ENCODE assay signal across 9 cellular contexts in genomic region chr12:117151195-117152031, GRCh38. TPM values are rescaled to one million over a fixed set of nuclear protein-coding genes. Genes with fewer than 3 reads are reported as not detected.
DNase-seq lines count a peak whose midpoint lies in the region; ATAC-seq and TF ChIP-seq lines count a peak whose summit lies in the region.
"Had no signal": no experiment of that assay in that cellular context is flagged by ENCODE, and none has a peak within 500 bp of the region (broad histone marks: within the 10 kb centered on the region; RNA-seq: fewer than 3 reads in every experiment).

No MANE protein-coding gene starts in this region.

- H3K4me1 Mint-ChIP-seq in activated B cell treated with CpG ODN at 0.5 μM for 24 hours, result peaks cover 17% of the 10 kb centered on the region
- peaks cover 8% of the 10 kb centered on the region for H3K4me1 Mint-ChIP-seq in glutamatergic neuron (ENCODE audit: low read depth, unreplicated experiment)

- CTCF ChIA-PET in HCT116 (lab: Charles Lee), result no interaction called here
- CTCF ChIA-PET in activated B cell treated with CpG ODN at 0.5 μM for 24 hours (lab: Charles Lee), result no interaction called here

- H3K79me2 ChIP-seq in HCT116 (ENCODE audit: insufficient read depth, low read length), result no peaks in the 10 kb centered on the region

- BruUV-seq in HCT116 (replicated peaks; lab: Mats Ljungman, UMichigan), result no TSS peak

- TF ChIP-seq POLR2A in HCT116 (IDR thresholded peaks at IDR 0.05; ENCODE audit: borderline replicate concordance, extremely low read depth, insufficient read depth, insufficient read length) (no peak), prostate gland (IDR thresholded peaks at IDR 0.05) (no peak)

- peaks cover 0 to 77% (median 50%) of the 10 kb centered on the region in 11 experiments; a peak in 20 of 22 replicates for H4K20me1 ChIP-seq in BLaER1 treated with 17β-estradiol and CSF1 and Interleukin-3, amounts not matched to agents 10 nM and 100 nM
- no peaks in the 10 kb centered on the region for H4K20me1 ChIP-seq in HCT116 (ENCODE audit: insufficient read depth)

- POLR2A ChIA-PET in HCT116 (lab: Charles Lee), result no interaction called here
- POLR2A ChIA-PET in activated B cell treated with CpG ODN at 0.5 μM for 24 hours (lab: Charles Lee), result no interaction called here

- no peaks in the 10 kb centered on the region for H3K9me2 ChIP-seq in HCT116 (ENCODE audit: insufficient read depth)

- H3K36me3 Mint-ChIP-seq in activated B cell treated with CpG ODN at 0.5 μM for 24 hours (ENCODE audit: low read depth) (peaks cover 85% of the 10 kb centered on the region), glutamatergic neuron (ENCODE audit: unreplicated experiment) (no peaks in the 10 kb centered on the region)

- peaks cover 42 to 58% (median 53%) of the 10 kb centered on the region in 10 experiments for H3K4me1 ChIP-seq in BLaER1 treated with 17β-estradiol and CSF1 and Interleukin-3, amounts not matched to agents 10 nM and 100 nM
- H3K4me1 ChIP-seq in HCT116 (ENCODE audit: control insufficient read depth in 1 of 2, insufficient read depth in 2 of 2, low read length in 2 of 2) (no peaks in the 10 kb centered on the region; a peak in 1 of 4 replicates), prostate gland (replicated peaks) (no peaks in the 10 kb centered on the region)

- TF ChIP-seq CTCF in HCT116 (IDR thresholded peaks at IDR 0.05 in 2 of 3, conservative IDR thresholded peaks at IDR 0.05 in 1 of 3; ENCODE audit: borderline replicate concordance in 1 of 3, insufficient read depth in 1 of 3, low read depth in 2 of 3, low read length in 2 of 3) (peak; percentile 23 to 67 (median 58); a peak in 4 of 6 replicates), activated B cell treated with CpG ODN at 0.5 μM for 24 hours (IDR thresholded peaks at IDR 0.05) (no peak), glutamatergic neuron (IDR thresholded peaks at IDR 0.05; ENCODE audit: partially characterized antibody, unreplicated experiment) (peak; percentile 79), prostate gland (IDR thresholded peaks at IDR 0.05) (peak in 3 of 4 experiments; percentile 43 to 48 (median 45))

- no peaks in the 10 kb centered on the region for H3K9me3 ChIP-seq in BLaER1 treated with 17β-estradiol and CSF1 and Interleukin-3, amounts not matched to agents 10 nM and 100 nM (replicated peaks in 1 of 11)
- H3K9me3 ChIP-seq in HCT116 (ENCODE audit: control insufficient read depth in 1 of 2, insufficient read depth in 1 of 2, low read depth in 1 of 2, low read length in 2 of 2), result no peaks in the 10 kb centered on the region
- no peaks in the 10 kb centered on the region for H3K9me3 ChIP-seq in prostate gland

- 0 out of 2 replicates have a peak, but pooled peaks have one; percentile 18 for TF ChIP-seq RAD21 in HCT116 (IDR thresholded peaks at IDR 0.05; ENCODE audit: low read depth)

- intact Hi-C loops in HCT116 (cut with micrococcal nuclease), result loop anchor here (10.0 kb wide), 1 partner anchor 447 kb away; no protein-coding TSS in a partner anchor
- intact Hi-C loops in activated B cell treated with CpG ODN at 0.5 μM for 24 hours (cut with micrococcal nuclease), result loop anchor here (1.0 kb wide), 1 partner anchor 448 kb away; no protein-coding TSS in a partner anchor
- intact Hi-C loops in prostate gland (cut with DNase I), result no loop called here

- H3K4me3 Mint-ChIP-seq in activated B cell treated with CpG ODN at 0.5 μM for 24 hours (no peak overlapping the region), glutamatergic neuron (ENCODE audit: unreplicated experiment) (no peak overlapping the region)

- H3K27ac Mint-ChIP-seq in activated B cell treated with CpG ODN at 0.5 μM for 24 hours (peak overlapping the region; percentile 46), glutamatergic neuron (ENCODE audit: unreplicated experiment) (no peak overlapping the region)

- RAD21 ChIA-PET in HCT116 (lab: Charles Lee; ENCODE audit: low non-redundant PET in 1 of 2, low total read pairs in 2 of 2, uncharacterized antibody in 2 of 2, unreplicated experiment in 2 of 2), result no interaction called here

- no peak overlapping the region for H3K4me3 ChIP-seq in BLaER1 treated with 17β-estradiol and CSF1 and Interleukin-3, amounts not matched to agents 10 nM and 100 nM
- no peak overlapping the region for H3K4me3 ChIP-seq in HCT116 (replicated peaks in 1 of 2; ENCODE audit: low read depth in 1 of 2, low read length in 2 of 2)
- H3K4me3 ChIP-seq in prostate gland, result no peak overlapping the region

- no peak overlapping the region for H3K9ac ChIP-seq in BLaER1 treated with 17β-estradiol and CSF1 and Interleukin-3, amounts not matched to agents 10 nM and 100 nM
- H3K9ac ChIP-seq in HCT116 (ENCODE audit: low read length), result no peak overlapping the region

- ATAC-seq in HCT116 (peak; percentile 47), activated B cell treated with CpG ODN at 0.5 μM for 24 hours (ENCODE audit: low read depth) (no peak), HG03439 (IDR thresholded peaks at IDR 0.05; ENCODE audit: unreplicated experiment) (no peak), GM21619 (IDR thresholded peaks at IDR 0.05; ENCODE audit: unreplicated experiment) (no peak)

- DNase-seq in HCT116 (ENCODE audit: low read depth, low spot score) (peak; percentile 35), activated B cell treated with CpG ODN at 0.5 μM for 24 hours (no peak), glutamatergic neuron (peak; percentile 88), prostate gland (ENCODE audit: low spot score) (peak; percentile 30), SIG-M5 (lab: John Stamatoyannopoulos, UW) (no peak)

- no peak overlapping the region for H3K27ac ChIP-seq in BLaER1 treated with 17β-estradiol and CSF1 and Interleukin-3, amounts not matched to agents 10 nM and 100 nM
- H3K27ac ChIP-seq in HCT116 (ENCODE audit: low read depth, low read length), result no peak overlapping the region
- no peak overlapping the region for H3K27ac ChIP-seq in prostate gland

- no peaks in the 10 kb centered on the region for H3K27me3 ChIP-seq in BLaER1 treated with 17β-estradiol and CSF1 and Interleukin-3, amounts not matched to agents 10 nM and 100 nM
- H3K27me3 ChIP-seq in HCT116 (ENCODE audit: insufficient read depth, low read length), result no peaks in the 10 kb centered on the region
- no peaks in the 10 kb centered on the region for H3K27me3 ChIP-seq in prostate gland (replicated peaks; ENCODE audit: insufficient read depth)

- H3K36me3 ChIP-seq in BLaER1 treated with 17β-estradiol and CSF1 and Interleukin-3, amounts not matched to agents 10 nM and 100 nM, result peaks cover 53 to 96% (median 82%) of the 10 kb centered on the region in 11 experiments
- H3K36me3 ChIP-seq in HCT116 (ENCODE audit: control insufficient read depth in 1 of 2, insufficient read depth in 2 of 2, low read length in 2 of 2) (peaks cover 21 to 45% of the 10 kb centered on the region in 2 experiments; a peak in 3 of 4 replicates), prostate gland (peaks cover 0 to 7% of the 10 kb centered on the region in 2 donors)

- no peak overlapping the region for H2AFZ ChIP-seq in HCT116 (ENCODE audit: low read depth, low read length, poor library complexity, severe bottlenecking)

- H3K9me3 Mint-ChIP-seq in activated B cell treated with CpG ODN at 0.5 μM for 24 hours, result no peaks in the 10 kb centered on the region
- H3K9me3 Mint-ChIP-seq in glutamatergic neuron (ENCODE audit: unreplicated experiment), result no peaks in the 10 kb centered on the region

- H3K4me2 ChIP-seq in BLaER1 treated with 17β-estradiol and CSF1 and Interleukin-3, amounts not matched to agents 10 nM and 100 nM, result peak overlapping the region in 9 of 11 experiments; percentile 23 to 78 (median 38); a peak in 16 of 22 replicates
- H3K4me2 ChIP-seq in HCT116 (ENCODE audit: low read length), result no peak overlapping the region

- no peaks in the 10 kb centered on the region for H3K27me3 Mint-ChIP-seq in activated B cell treated with CpG ODN at 0.5 μM for 24 hours
- peaks cover 4% of the 10 kb centered on the region for H3K27me3 Mint-ChIP-seq in glutamatergic neuron (ENCODE audit: unreplicated experiment)

- 56% methylated on average over 13 of the region's 13 CpGs for WGBS in prostate gland

TF ChIP-seq in HCT116, 20 proteins besides CTCF, POLR2A, EP300 and RAD21 (continues in another document):
- no peak for TF ChIP-seq CBX3 (IDR thresholded peaks at IDR 0.05; ENCODE audit: low read depth)
- TF ChIP-seq SIN3A (IDR thresholded peaks at IDR 0.05; ENCODE audit: low read depth), result no peak
- TF ChIP-seq SRF (IDR thresholded peaks at IDR 0.05; ENCODE audit: low read depth), result no peak
- no peak for TF ChIP-seq ATF3 (IDR thresholded peaks at IDR 0.05)
- no peak for TF ChIP-seq SP1 (IDR thresholded peaks at IDR 0.05; ENCODE audit: low read depth)
- no peak for TF ChIP-seq ZFX (IDR thresholded peaks at IDR 0.05)
- TF ChIP-seq CEBPB (IDR thresholded peaks at IDR 0.05; ENCODE audit: low read depth), result no peak
- no peak for TF ChIP-seq ZNF274 (IDR thresholded peaks at IDR 0.05; ENCODE audit: low read depth, low read length)
- TF ChIP-seq EGR1 (IDR thresholded peaks at IDR 0.05; ENCODE audit: low read depth), result no peak
- TF ChIP-seq TCF7L2 (IDR thresholded peaks at IDR 0.05; ENCODE audit: borderline replicate concordance, extremely low read depth, insufficient read depth, insufficient read length), result no peak
- no peak for TF ChIP-seq ELF1 (IDR thresholded peaks at IDR 0.05; ENCODE audit: borderline replicate concordance, low read depth)

RNA-seq across cellular contexts. Expression of gene FBXO21, which starts 38.9 kb away (rescaled TPM):
- total RNA-seq in HCT116 (2021; ENCODE audit: unreplicated experiment), result 45.5 TPM
- 36.7 and 43.3 TPM in 2 replicates for polyA plus RNA-seq in HCT116 (2012)
- 35.9 and 41.5 TPM in 2 replicates for total RNA-seq in activated B cell treated with CpG ODN at 0.5 μM for 24 hours
- total RNA-seq in glutamatergic neuron (ENCODE audit: unreplicated experiment), result 52.7 TPM
- total RNA-seq in prostate gland, result 100 to 1,000 TPM; 179 to 412 TPM

RNA-seq across cellular contexts. Expression of gene TESC, which starts 52.2 kb away (rescaled TPM):
- 10.4 TPM for total RNA-seq in HCT116 (2021; ENCODE audit: unreplicated experiment)
- polyA plus RNA-seq in HCT116 (2012), result 9.7 and 12.2 TPM in 2 replicates
- total RNA-seq in activated B cell treated with CpG ODN at 0.5 μM for 24 hours, result 32.9 and 34.4 TPM in 2 replicates
- total RNA-seq in glutamatergic neuron (ENCODE audit: unreplicated experiment), result 0.93 TPM
- total RNA-seq in prostate gland, result 10 to 100 TPM; 11.8 to 32.4 TPM
- total RNA-seq: LHCN-M2 had no signal

Comparison
In these comparisons a context has a peak if more than half of its experiments do, and no peak if none do; other contexts are left out.
1. DNase-seq: peak in HCT116 (single experiment), glutamatergic neuron (single experiment) and prostate gland (single experiment); none in activated B cell treated with CpG ODN at 0.5 μM for 24 hours (single experiment) and SIG-M5 (single experiment).